Comparison of ENCODE assay signal across 23 cellular contexts in genomic region chr7:121286186-121286585, GRCh38. TPM values are rescaled to one million over a fixed set of nuclear protein-coding genes. Genes with fewer than 3 reads are reported as not detected.
DNase-seq lines count a peak whose midpoint lies in the region; ATAC-seq, FAIRE-seq and TF ChIP-seq lines count a peak whose summit lies in the region.
"Had no signal": no experiment of that assay in that cellular context is flagged by ENCODE, and none has a peak within 500 bp of the region (broad histone marks: within the 10 kb centered on the region; RNA-seq: fewer than 3 reads in every experiment).

No MANE protein-coding gene starts in this region.

- intact Hi-C loops in PC-9 (cut with micrococcal nuclease; ENCODE audit: unreplicated experiment) (no loop called here), posterior vena cava (cut with DNase I) (no loop called here)

- H3K4me3 ChIP-seq in PC-9, result no peak overlapping the region
- H3K4me3 ChIP-seq: A549, Peyer's patch had no signal

- no peak for ATAC-seq in activated naive CD8-positive, alpha-beta T cell treated with anti-CD3 and anti-CD28 coated beads, Interleukin-2, amount 50 U/mL, for 24 hours
- no peak for ATAC-seq in memory B cell (ENCODE audit: low read depth)
- ATAC-seq: A549; CD8-positive, alpha-beta T cell; HCT116 had no signal

- TF ChIP-seq CTCF in PC-9 (conservative IDR thresholded peaks at IDR 0.05), result no peak

- H3K27me3 Mint-ChIP-seq in activated naive CD8-positive, alpha-beta T cell treated with anti-CD3 and anti-CD28 coated beads, Interleukin-2, amount 50 U/mL, for 24 hours, result no peaks in the 10 kb centered on the region
- H3K27me3 Mint-ChIP-seq in activated naive CD8-positive, alpha-beta T cell treated with anti-CD3 and anti-CD28 coated beads for 36 hours, result peaks cover 22% of the 10 kb centered on the region
- H3K27me3 Mint-ChIP-seq in memory B cell, result no peaks in the 10 kb centered on the region
- H3K27me3 Mint-ChIP-seq: IgD-negative memory B cell had no signal

- no peak for FAIRE-seq in GM12892 (lab: Jason Lieb, UNC)
- FAIRE-seq: A549 had no signal

- H3K79me2 ChIP-seq in PC-9 (ENCODE audit: low read depth), result no peaks in the 10 kb centered on the region

- no peak overlapping the region for H3K4me3 Mint-ChIP-seq in activated naive CD8-positive, alpha-beta T cell treated with anti-CD3 and anti-CD28 coated beads, Interleukin-2, amount 50 U/mL, for 24 hours
- no peak overlapping the region for H3K4me3 Mint-ChIP-seq in activated naive CD8-positive, alpha-beta T cell treated with anti-CD3 and anti-CD28 coated beads for 36 hours
- no peak overlapping the region for H3K4me3 Mint-ChIP-seq in memory B cell
- H3K4me3 Mint-ChIP-seq: CD8-positive, alpha-beta T cell had no signal

- H3K4me1 ChIP-seq in PC-9 (replicated peaks; ENCODE audit: insufficient read depth), result no peaks in the 10 kb centered on the region
- H3K4me1 ChIP-seq: A549, Peyer's patch had no signal

- no peak for DNase-seq in activated naive CD8-positive, alpha-beta T cell treated with anti-CD3 and anti-CD28 coated beads, Interleukin-2, amount 50 U/mL, for 24 hours
- no peak for DNase-seq in activated naive CD8-positive, alpha-beta T cell treated with anti-CD3 and anti-CD28 coated beads for 36 hours
- no peak for DNase-seq in PC-9
- DNase-seq in memory B cell (ENCODE audit: low spot score in 2 of 2), result no peak
- no peak for DNase-seq in GM12892 (ENCODE audit: insufficient read length)
- no peak for DNase-seq in EL
- no peak for DNase-seq in posterior vena cava (ENCODE audit: low spot score)
- DNase-seq: CD8-positive, alpha-beta T cell; DMS79 treated with DMSO at 0.1 percent for 48 hours; NCI-H1048; NCI-H1417 treated with DMSO at 0.1 percent for 48 hours; NCI-H1694 treated with DMSO at 0.1 percent for 48 hours; NCI-H2081; NCI-H2227 treated with DMSO at 0.1 percent for 48 hours; NCI-H526 treated with DMSO at 0.1 percent for 48 hours; Peyer's patch; SHP77 treated with DMSO at 0.1 percent for 48 hours had no signal

- no peak for TF ChIP-seq POLR2A in GM12892 (IDR thresholded peaks at IDR 0.05; ENCODE audit: low read depth, low read length)

- BruUV-seq in PC-9 (replicated peaks; lab: Mats Ljungman, UMichigan), result no TSS peak

- no peaks in the 10 kb centered on the region for H4K20me1 ChIP-seq in PC-9 (ENCODE audit: insufficient read depth)

- no peaks in the 10 kb centered on the region for H3K36me3 ChIP-seq in PC-9 (ENCODE audit: low read depth)
- H3K36me3 ChIP-seq: Peyer's patch had no signal

- H2AFZ ChIP-seq in PC-9, result 0 out of 2 replicates have a peak overlapping the region, but pooled peaks have one; percentile 37

- 0 out of 2 replicates have a peak, but pooled peaks cover 6% of the 10 kb centered on the region for H3K9me3 ChIP-seq in PC-9 (ENCODE audit: insufficient read depth, low read depth)
- H3K9me3 ChIP-seq: A549 had no signal

- peak overlapping the region; percentile 86 for H3K27ac Mint-ChIP-seq in activated naive CD8-positive, alpha-beta T cell treated with anti-CD3 and anti-CD28 coated beads, Interleukin-2, amount 50 U/mL, for 24 hours
- no peak overlapping the region for H3K27ac Mint-ChIP-seq in activated naive CD8-positive, alpha-beta T cell treated with anti-CD3 and anti-CD28 coated beads for 36 hours
- peak overlapping the region; percentile 87 for H3K27ac Mint-ChIP-seq in memory B cell
- H3K27ac Mint-ChIP-seq: CD8-positive, alpha-beta T cell had no signal

- no peak overlapping the region for H3K4me2 ChIP-seq in PC-9
- H3K4me2 ChIP-seq: A549 had no signal

- H3K4me1 Mint-ChIP-seq in activated naive CD8-positive, alpha-beta T cell treated with anti-CD3 and anti-CD28 coated beads, Interleukin-2, amount 50 U/mL, for 24 hours, result peaks cover 14% of the 10 kb centered on the region
- H3K4me1 Mint-ChIP-seq in activated naive CD8-positive, alpha-beta T cell treated with anti-CD3 and anti-CD28 coated beads for 36 hours, result peaks cover 13% of the 10 kb centered on the region
- peaks cover 15% of the 10 kb centered on the region for H3K4me1 Mint-ChIP-seq in memory B cell

- H3K36me3 Mint-ChIP-seq in activated naive CD8-positive, alpha-beta T cell treated with anti-CD3 and anti-CD28 coated beads, Interleukin-2, amount 50 U/mL, for 24 hours (ENCODE audit: low read depth), result peaks cover 16% of the 10 kb centered on the region
- H3K36me3 Mint-ChIP-seq in activated naive CD8-positive, alpha-beta T cell treated with anti-CD3 and anti-CD28 coated beads for 36 hours, result peaks cover 15% of the 10 kb centered on the region
- H3K36me3 Mint-ChIP-seq in memory B cell, result peaks cover 38% of the 10 kb centered on the region
- H3K36me3 Mint-ChIP-seq: CD8-positive, alpha-beta T cell had no signal

- no peaks in the 10 kb centered on the region; the same call in 1 of the 2 replicates for H3F3A ChIP-seq in PC-9 (ENCODE audit: insufficient read depth, low read depth)

- POLR2A ChIA-PET in PC-9 (lab: Charles Lee; ENCODE audit: unreplicated experiment), result no interaction called here

- H3K27ac ChIP-seq in PC-9, result no peak overlapping the region
- H3K27ac ChIP-seq: A549, C4-2B, Peyer's patch had no signal

- no peaks in the 10 kb centered on the region for H3K9me2 ChIP-seq in PC-9 (ENCODE audit: insufficient read depth)

- no peaks in the 10 kb centered on the region for H3K27me3 ChIP-seq in PC-9 (ENCODE audit: insufficient read depth, low read depth)
- H3K27me3 ChIP-seq: Peyer's patch had no signal

- CTCF ChIA-PET in PC-9 (lab: Charles Lee), result no interaction called here

- peaks cover 34% of the 10 kb centered on the region for H3K9me3 Mint-ChIP-seq in activated naive CD8-positive, alpha-beta T cell treated with anti-CD3 and anti-CD28 coated beads, Interleukin-2, amount 50 U/mL, for 24 hours
- peaks cover 32% of the 10 kb centered on the region for H3K9me3 Mint-ChIP-seq in activated naive CD8-positive, alpha-beta T cell treated with anti-CD3 and anti-CD28 coated beads for 36 hours
- H3K9me3 Mint-ChIP-seq in memory B cell, result peaks cover 16% of the 10 kb centered on the region

RNA-seq across cellular contexts. Expression of gene WNT16, which starts 42.6 kb away (rescaled TPM):
- total RNA-seq in activated naive CD8-positive, alpha-beta T cell treated with anti-CD3 and anti-CD28 coated beads for 36 hours, result not detected
- total RNA-seq in PC-9 (2021) (not detected in 2 replicates), posterior vena cava (not detected)
- polyA plus RNA-seq in GM12892 (2012; ENCODE audit: missing spikeins), result not detected
- total RNA-seq: CD8-positive, alpha-beta T cell; H4; NCI-H460; Peyer's patch had no signal
- polyA plus RNA-seq: A549 had no signal
